In the genomic region with DNA sequence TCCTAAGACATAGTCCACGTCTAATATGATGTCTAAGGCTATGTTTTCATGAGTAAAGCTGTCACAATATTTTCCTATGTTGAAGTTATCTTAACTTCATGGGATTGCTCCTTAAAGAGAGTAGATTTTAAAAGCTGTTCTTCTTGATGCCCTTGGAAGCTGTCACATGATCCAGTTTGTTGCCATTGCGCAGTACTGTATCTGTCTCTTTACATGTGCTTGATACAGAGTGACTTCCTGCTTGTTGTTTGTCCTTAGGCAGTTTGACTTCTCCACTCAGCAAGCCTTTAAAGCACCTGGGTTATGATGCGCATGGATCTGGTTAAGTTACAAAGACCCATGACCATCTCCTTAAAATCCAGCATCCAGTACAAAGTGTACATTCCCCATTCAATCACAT, we compare ENCODE assay signal across 15 cellular contexts.
"Had no signal": no experiment of that assay in that cellular context is flagged by ENCODE, and none has a peak within 500 bp of the region (broad histone marks: within the 10 kb centered on the region; RNA-seq: fewer than 3 reads in every experiment).

No MANE protein-coding gene starts in this region.

- DNase-seq: activated CD4-positive, alpha-beta T cell treated with anti-CD3 and anti-CD28 coated beads, Interleukin-2, amount 50 U/mL, for 48 hours; activated gamma-delta T cell; cerebellar nuclear complex; cortex of kidney; erythroblast; foreskin melanocyte; hypothalamus; kidney; ovary; stimulated activated CD4-positive, alpha-beta T cell treated with anti-CD3 and anti-CD28 coated beads, Interleukin-4, amount 100 ng/mL, for 24 hours had no signal

- H3K27ac Mint-ChIP-seq: activated naive CD8-positive, alpha-beta T cell; neural progenitor cell; stimulated activated effector memory CD8-positive, alpha-beta T cell treated with anti-CD3 and anti-CD28 coated beads, Interleukin-12 subunit alpha, Interleukin-12 subunit beta, amount 100 ng/mL, for 72 hours had no signal

- H3K4me3 Mint-ChIP-seq: activated naive CD8-positive, alpha-beta T cell; neural progenitor cell; stimulated activated effector memory CD8-positive, alpha-beta T cell treated with anti-CD3 and anti-CD28 coated beads, Interleukin-12 subunit alpha, Interleukin-12 subunit beta, amount 100 ng/mL, for 72 hours had no signal

- ATAC-seq: left lobe of liver; sciatic nerve; stimulated activated effector memory CD8-positive, alpha-beta T cell treated with anti-CD3 and anti-CD28 coated beads, Interleukin-12 subunit alpha, Interleukin-12 subunit beta, amount 100 ng/mL, for 72 hours had no signal

- H3K36me3 Mint-ChIP-seq: stimulated activated effector memory CD8-positive, alpha-beta T cell treated with anti-CD3 and anti-CD28 coated beads, Interleukin-12 subunit alpha, Interleukin-12 subunit beta, amount 100 ng/mL, for 72 hours had no signal

- H3K27me3 Mint-ChIP-seq: activated naive CD8-positive, alpha-beta T cell had no signal
